19 cellular contexts compared by ENCODE assay signal in genomic region chr21:26781331-26781730, GRCh38.
"Had no signal": no experiment of that assay in that cellular context is flagged by ENCODE, and none has a peak within 500 bp of the region (broad histone marks: within the 10 kb centered on the region; RNA-seq: fewer than 3 reads in every experiment).

No MANE protein-coding gene starts in this region.

- H3K27ac ChIP-seq: neutrophil had no signal

- H3K36me3 Mint-ChIP-seq: naive thymus-derived CD4-positive, alpha-beta T cell; type B pancreatic cell had no signal

- H3K9me3 ChIP-seq: heart left ventricle, neutrophil, psoas muscle had no signal

- H3K4me1 Mint-ChIP-seq: naive thymus-derived CD4-positive, alpha-beta T cell had no signal

- H3K36me3 ChIP-seq: heart left ventricle, neutrophil had no signal

- FAIRE-seq: colon, islet of Langerhans, urothelium cell line had no signal

- H3K27ac Mint-ChIP-seq: dendritic cell treated with granulocyte-macrophage colony-stimulating factor and Interleukin-4, amounts not matched to agents 40 ng/mL and 50 ng/mL, for 4 days; effector memory CD8-positive, alpha-beta T cell; naive thymus-derived CD4-positive, alpha-beta T cell; type B pancreatic cell had no signal

- H3K27me3 ChIP-seq: heart left ventricle had no signal

- DNase-seq: cerebellar nuclear complex; effector memory CD8-positive, alpha-beta T cell; heart left ventricle; hypothalamus; kidney glomerular epithelial cell; mammary epithelial cell; naive thymus-derived CD4-positive, alpha-beta T cell; nephron progenitor cell; psoas muscle; stimulated activated CD4-positive, alpha-beta T cell treated with anti-CD3 and anti-CD28 coated beads, Interleukin-2, amount 100 ng/mL, for 48 hours; stimulated activated naive CD4-positive, alpha-beta T cell treated with Interleukin-2 at 50 U/mL for 16 hours; substantia nigra had no signal

- H3K9me3 Mint-ChIP-seq: dendritic cell treated with granulocyte-macrophage colony-stimulating factor and Interleukin-4, amounts not matched to agents 40 ng/mL and 50 ng/mL, for 4 days had no signal

- H3K4me3 ChIP-seq: heart left ventricle, psoas muscle, smooth muscle cell had no signal

- H3K27me3 Mint-ChIP-seq: dendritic cell treated with granulocyte-macrophage colony-stimulating factor and Interleukin-4, amounts not matched to agents 40 ng/mL and 50 ng/mL, for 4 days; effector memory CD8-positive, alpha-beta T cell; type B pancreatic cell had no signal

- H3K4me3 Mint-ChIP-seq: dendritic cell treated with granulocyte-macrophage colony-stimulating factor and Interleukin-4, amounts not matched to agents 40 ng/mL and 50 ng/mL, for 4 days; effector memory CD8-positive, alpha-beta T cell; naive thymus-derived CD4-positive, alpha-beta T cell; nephron progenitor cell; type B pancreatic cell had no signal

- ATAC-seq: effector memory CD8-positive, alpha-beta T cell; naive thymus-derived CD4-positive, alpha-beta T cell had no signal
